In genomic region chr19:5178841-5179625, GRCh38 we compare ENCODE assay signal across 1 cellular context.
TF ChIP-seq lines count a peak whose summit lies in the region.

No MANE protein-coding gene starts in this region.

TF ChIP-seq in A549, 52 proteins besides CTCF, POLR2A, EP300 and RAD21 (continued from another document):
- TF ChIP-seq CBX8 (IDR thresholded peaks at IDR 0.05): no peak
